Comparison of ENCODE assay signal across 9 cellular contexts in the genomic region with DNA sequence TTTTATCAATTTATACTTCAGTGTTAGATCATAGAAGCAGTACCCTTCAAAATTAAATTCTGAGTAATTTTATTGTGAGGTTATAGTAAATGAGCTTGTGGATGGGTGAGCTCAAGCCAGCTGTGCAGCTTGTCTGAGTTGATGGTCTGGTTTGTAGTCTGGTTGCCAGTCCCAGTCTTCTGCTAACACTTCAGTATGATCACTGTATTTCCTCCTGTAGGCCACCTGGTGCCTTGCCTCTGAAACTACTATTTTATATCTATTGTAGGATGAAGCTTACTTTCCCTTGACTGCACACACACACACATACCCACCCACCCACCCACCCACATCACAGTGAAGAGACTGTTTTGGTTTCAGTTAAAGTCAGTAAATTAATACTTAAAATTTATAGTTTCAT.
DNase-seq lines count a peak whose midpoint lies in the region; ATAC-seq and TF ChIP-seq lines count a peak whose summit lies in the region.
"Had no signal": no experiment of that assay in that cellular context is flagged by ENCODE, and none has a peak within 500 bp of the region (broad histone marks: within the 10 kb centered on the region; RNA-seq: fewer than 3 reads in every experiment).

No MANE protein-coding gene starts in this region.

- no peaks in the 10 kb centered on the region for H3K9me2 ChIP-seq in GM23248 (ENCODE audit: insufficient read depth)

- peaks cover 6% of the 10 kb centered on the region for H3K36me3 Mint-ChIP-seq in progenitor cell of endocrine pancreas (ENCODE audit: insufficient read depth)

- no peak overlapping the region for H2AFZ ChIP-seq in GM23248

- H3K4me3 ChIP-seq in GM23248 (no peak overlapping the region), astrocyte of the cerebellum (ENCODE audit: low read depth, low read length) (no peak overlapping the region), heart left ventricle (no peak overlapping the region)

- H3K9ac ChIP-seq in GM23248, result no peak overlapping the region

- peaks cover 4% of the 10 kb centered on the region for H3K9me3 Mint-ChIP-seq in progenitor cell of endocrine pancreas (ENCODE audit: low read depth)

- H3F3A ChIP-seq in GM23248 (ENCODE audit: insufficient read depth), result no peaks in the 10 kb centered on the region; the same call in 1 of the 2 replicates

- no peak overlapping the region for H3K4me3 Mint-ChIP-seq in progenitor cell of endocrine pancreas (ENCODE audit: low read depth)

- no peaks in the 10 kb centered on the region for H3K9me3 ChIP-seq in GM23248 (ENCODE audit: low read depth)
- H3K9me3 ChIP-seq in heart left ventricle, result no peaks in the 10 kb centered on the region

- H4K20me1 ChIP-seq in GM23248 (ENCODE audit: insufficient read depth), result no peaks in the 10 kb centered on the region

- TF ChIP-seq POLR2A in heart left ventricle (IDR thresholded peaks at IDR 0.05), result no peak

- H3K79me2 ChIP-seq in GM23248 (ENCODE audit: insufficient read depth), result peaks cover 98% of the 10 kb centered on the region

- no peak overlapping the region for H3K27ac Mint-ChIP-seq in progenitor cell of endocrine pancreas

- peaks cover 8% of the 10 kb centered on the region for H3K4me1 Mint-ChIP-seq in progenitor cell of endocrine pancreas (ENCODE audit: low read depth)

- intact Hi-C loops in heart left ventricle (cut with DNase I), result loop anchor here in 1 of 10 donors (10.0 kb wide), 1 partner anchor 79 kb away; a partner anchor contains a TSS

- H3K4me1 ChIP-seq in GM23248 (ENCODE audit: insufficient read depth), result peaks cover 26% of the 10 kb centered on the region
- H3K4me1 ChIP-seq in heart left ventricle, result peaks cover 0 to 28% (median 0%) of the 10 kb centered on the region in 12 donors

- no peak overlapping the region for H3K4me2 ChIP-seq in GM23248 (ENCODE audit: unreplicated experiment)

- H3K36me3 ChIP-seq in GM23248 (ENCODE audit: low read depth), result no peaks in the 10 kb centered on the region
- H3K36me3 ChIP-seq in heart left ventricle, result no peaks in the 10 kb centered on the region

- DNase-seq in DMS 273 treated with DMSO at 0.1 percent for 48 hours (lab: John Stamatoyannopoulos, UW) (peak; percentile 15), GM23248 (peak; percentile 33), NCI-H524 treated with DMSO at 0.1 percent for 48 hours (lab: John Stamatoyannopoulos, UW) (peak; percentile 29), astrocyte of the cerebellum (ENCODE audit: low read depth) (peak; percentile 13), progenitor cell of endocrine pancreas (ENCODE audit: low spot score, unreplicated experiment) (no peak), hippocampal formation (lab: John Stamatoyannopoulos, UW) (no peak), heart left ventricle (no peak), NCI-H2029 treated with DMSO at 0.1 percent for 48 hours (lab: John Stamatoyannopoulos, UW) (no peak)

- H3K27me3 Mint-ChIP-seq in progenitor cell of endocrine pancreas, result no peaks in the 10 kb centered on the region

- H3K27me3 ChIP-seq in GM23248 (replicated peaks; ENCODE audit: insufficient read depth) (no peaks in the 10 kb centered on the region), heart left ventricle (no peaks in the 10 kb centered on the region)

- in situ Hi-C loops in GM23248 (cut with MboI) (no loop called here), astrocyte of the cerebellum (cut with HindIII; ENCODE audit: low sequenced_read_pairs) (no loop called here)

- no peak overlapping the region for H3K27ac ChIP-seq in GM23248
- H3K27ac ChIP-seq in heart left ventricle, result no peak overlapping the region
- H3K27ac ChIP-seq: HL-60 had no signal

- TF ChIP-seq CTCF in astrocyte of the cerebellum (IDR thresholded peaks at IDR 0.05; ENCODE audit: low read depth, low read length, missing control alignments) (no peak), progenitor cell of endocrine pancreas (IDR thresholded peaks at IDR 0.05; ENCODE audit: unreplicated experiment) (peak; percentile 34), heart left ventricle (IDR thresholded peaks at IDR 0.05) (no peak)

- no peak for ATAC-seq in heart left ventricle

Comparison
In these comparisons a context has a peak if more than half of its experiments do, and no peak if none do; other contexts are left out.
1. DNase-seq: peak in DMS 273 treated with DMSO at 0.1 percent for 48 hours (single experiment), GM23248 (single experiment), NCI-H524 treated with DMSO at 0.1 percent for 48 hours (single experiment) and astrocyte of the cerebellum (single experiment); none in progenitor cell of endocrine pancreas (single experiment), hippocampal formation (0 of 2), heart left ventricle (0 of 5) and NCI-H2029 treated with DMSO at 0.1 percent for 48 hours (single experiment).